ENCODE assay signal across 23 cellular contexts in the genomic region with DNA sequence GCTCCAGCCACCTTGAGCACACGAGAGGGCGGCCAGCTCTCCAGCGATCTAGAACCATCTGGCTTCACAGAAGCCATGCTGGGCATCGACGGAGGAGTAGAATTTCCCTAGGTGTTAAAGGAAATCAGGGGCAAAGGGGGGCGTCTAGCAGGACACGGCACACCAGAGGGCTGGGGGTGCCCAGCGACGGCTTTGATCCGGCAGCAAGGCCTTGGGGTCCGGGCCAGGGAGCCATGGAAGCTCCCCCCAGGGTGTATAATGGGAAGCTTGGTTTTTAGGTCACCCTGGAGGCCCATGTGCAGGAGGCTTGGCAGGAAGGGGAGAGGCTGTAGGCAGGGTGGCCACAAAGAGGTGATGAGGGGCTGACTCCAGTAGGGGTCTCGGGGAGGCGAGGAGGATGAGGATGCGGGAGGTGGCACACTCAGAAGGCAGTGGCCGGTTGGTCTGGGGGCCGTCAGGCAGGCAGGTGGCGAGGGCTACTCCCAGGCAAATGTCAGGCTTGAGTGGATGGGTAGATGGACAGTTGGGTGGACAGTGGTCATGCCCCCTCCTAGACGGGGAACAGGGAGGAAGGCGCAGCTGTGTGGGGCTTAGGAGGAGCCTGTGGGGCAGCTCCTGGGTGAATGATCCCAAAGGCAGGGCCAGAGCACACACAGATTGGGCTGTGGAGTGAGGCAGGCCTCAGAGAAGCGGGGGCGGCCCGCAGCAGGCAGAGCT. TPM values are rescaled to one million over a fixed set of nuclear protein-coding genes. Genes with fewer than 3 reads are reported as not detected.
DNase-seq lines count a peak whose midpoint lies in the region; ATAC-seq, FAIRE-seq and TF ChIP-seq lines count a peak whose summit lies in the region.
"Had no signal": no experiment of that assay in that cellular context is flagged by ENCODE, and none has a peak within 500 bp of the region (broad histone marks: within the 10 kb centered on the region; RNA-seq: fewer than 3 reads in every experiment).

No MANE protein-coding gene starts in this region.

- TF ChIP-seq EP300 in K562 (IDR thresholded peaks at IDR 0.05; ENCODE audit: low read length), result no peak

- in situ Hi-C loops in K562 (cut with MboI), result no loop called here

- H3K9me1 ChIP-seq in K562 (ENCODE audit: control insufficient read depth, insufficient read depth, low read length), result peaks cover 5% of the 10 kb centered on the region

- peaks cover 12% of the 10 kb centered on the region for H3K4me1 Mint-ChIP-seq in activated naive CD8-positive, alpha-beta T cell treated with anti-CD3 and anti-CD28 coated beads, Interleukin-2, amount 50 U/mL, for 24 hours

- no peak overlapping the region for H2AFZ ChIP-seq in K562 (ENCODE audit: low read depth, low read length)

- TF ChIP-seq RAD21 in K562 (CRISPR knock-in tag; conservative IDR thresholded peaks at IDR 0.05 in 1 of 2, IDR thresholded peaks at IDR 0.05 in 1 of 2), result no peak

- H3K27ac Mint-ChIP-seq in activated naive CD8-positive, alpha-beta T cell treated with anti-CD3 and anti-CD28 coated beads, Interleukin-2, amount 50 U/mL, for 24 hours, result no peak overlapping the region
- H3K27ac Mint-ChIP-seq: activated CD4-positive, alpha-beta T cell treated with anti-CD3 and anti-CD28 coated beads for 36 hours; CD8-positive, alpha-beta T cell; stimulated activated naive B cell treated with anti-CD40 and anti-IgM and Interleukin-4, amounts not matched to agents 10 μg/mL and 1 μg/mL and 100 μg/mL, for 72 hours had no signal

- ATAC-seq in K562, result no peak
- ATAC-seq in GM18505 (IDR thresholded peaks at IDR 0.05; ENCODE audit: unreplicated experiment), result no peak
- ATAC-seq in activated naive CD8-positive, alpha-beta T cell treated with anti-CD3 and anti-CD28 coated beads, Interleukin-2, amount 50 U/mL, for 24 hours, result no peak
- ATAC-seq in GM19397 (IDR thresholded peaks at IDR 0.05; ENCODE audit: unreplicated experiment), result no peak
- ATAC-seq: activated CD4-positive, alpha-beta T cell treated with anti-CD3 and anti-CD28 coated beads for 36 hours; activated T-cell treated with anti-CD3 and anti-CD28 coated beads, Interleukin-2, amount 50 U/mL, for 4 hours; CD8-positive, alpha-beta T cell; foreskin keratinocyte; lower lobe of right lung; stimulated activated naive B cell treated with anti-CD40 and anti-IgM and Interleukin-4, amounts not matched to agents 10 μg/mL and 1 μg/mL and 100 μg/mL, for 72 hours had no signal

- DNase-seq in K562 (ENCODE audit: extremely low read depth in 1 of 4, low spot score in 3 of 4), result no peak
- peak; percentile 37 for DNase-seq in islet precursor cell
- DNase-seq in EL, result no peak
- no peak for DNase-seq in activated naive CD8-positive, alpha-beta T cell treated with anti-CD3 and anti-CD28 coated beads, Interleukin-2, amount 50 U/mL, for 24 hours
- DNase-seq: activated CD4-positive, alpha-beta T cell treated with anti-CD3 and anti-CD28 coated beads for 36 hours; activated naive CD4-positive, alpha-beta T cell; activated T-cell treated with anti-CD3 and anti-CD28 coated beads, Interleukin-2, amount 50 U/mL, for 4 hours; CD8-positive, alpha-beta T cell; GDM1; stimulated activated naive B cell treated with anti-CD40 and anti-IgM and Interleukin-4, amounts not matched to agents 10 μg/mL and 1 μg/mL and 100 μg/mL, for 72 hours had no signal

- no peak for FAIRE-seq in K562 (lab: Jason Lieb, UNC)
- FAIRE-seq: islet of Langerhans had no signal

- TF ChIP-seq POLR2A in K562 (conservative IDR thresholded peaks at IDR 0.05) (0 out of 2 replicates have a peak, but pooled peaks have one; percentile 23), GM18505 (IDR thresholded peaks at IDR 0.05; ENCODE audit: borderline replicate concordance, extremely low read depth, insufficient read depth, insufficient read length) (no peak)

- peak overlapping the region; percentile 15 for H3K9ac ChIP-seq in HUES6 (ENCODE audit: low read length)
- H3K9ac ChIP-seq in K562 (ENCODE audit: insufficient read depth in 1 of 2, low read depth in 2 of 2, low read length in 2 of 2), result peak overlapping the region in 1 of 2 experiments; percentile 81; a peak in 2 of 4 replicates
- H3K9ac ChIP-seq in skeletal muscle satellite cell (ENCODE audit: low read depth, low read length), result no peak overlapping the region

- no peaks in the 10 kb centered on the region for H3K9me3 Mint-ChIP-seq in activated naive CD8-positive, alpha-beta T cell treated with anti-CD3 and anti-CD28 coated beads, Interleukin-2, amount 50 U/mL, for 24 hours
- H3K9me3 Mint-ChIP-seq: activated T-cell treated with anti-CD3 and anti-CD28 coated beads, Interleukin-2, amount 50 U/mL, for 4 hours; CD8-positive, alpha-beta T cell; stimulated activated naive B cell treated with anti-CD40 and anti-IgM and Interleukin-4, amounts not matched to agents 10 μg/mL and 1 μg/mL and 100 μg/mL, for 72 hours had no signal

- BruUV-seq in K562 (replicated peaks; lab: Mats Ljungman, UMichigan), result no TSS peak

- H3K36me3 ChIP-seq in HUES6 (ENCODE audit: control insufficient read depth, insufficient read depth, low read length) (peaks cover 48% of the 10 kb centered on the region), K562 (ENCODE audit: control insufficient read depth, insufficient read depth, low read length) (peaks cover 66% of the 10 kb centered on the region; the same call in 2 of the 3 replicates), skeletal muscle satellite cell (ENCODE audit: insufficient read depth, low read length) (no peaks in the 10 kb centered on the region)

- H3K4me2 ChIP-seq in K562 (ENCODE audit: insufficient read depth, low read length) (no peak overlapping the region), skeletal muscle satellite cell (ENCODE audit: low read length) (peak overlapping the region; percentile 26)
- H3K4me2 ChIP-seq: smooth muscle cell had no signal

- H3K36me3 Mint-ChIP-seq in activated naive CD8-positive, alpha-beta T cell treated with anti-CD3 and anti-CD28 coated beads, Interleukin-2, amount 50 U/mL, for 24 hours (ENCODE audit: low read depth), result peaks cover 5% of the 10 kb centered on the region

- peaks cover 20% of the 10 kb centered on the region for H3K79me2 ChIP-seq in K562 (ENCODE audit: control insufficient read depth, insufficient read depth, low read length)

- intact Hi-C loops in K562 (cut with micrococcal nuclease), result no loop called here

- no peak overlapping the region for H3K4me3 Mint-ChIP-seq in activated naive CD8-positive, alpha-beta T cell treated with anti-CD3 and anti-CD28 coated beads, Interleukin-2, amount 50 U/mL, for 24 hours
- H3K4me3 Mint-ChIP-seq: activated CD4-positive, alpha-beta T cell treated with anti-CD3 and anti-CD28 coated beads for 36 hours; activated T-cell treated with anti-CD3 and anti-CD28 coated beads, Interleukin-2, amount 50 U/mL, for 4 hours; CD8-positive, alpha-beta T cell; stimulated activated naive B cell treated with anti-CD40 and anti-IgM and Interleukin-4, amounts not matched to agents 10 μg/mL and 1 μg/mL and 100 μg/mL, for 72 hours had no signal

- no peak overlapping the region for H3K4me3 ChIP-seq in HUES6 (ENCODE audit: low read depth, low read length)
- H3K4me3 ChIP-seq in K562, result no peak overlapping the region
- H3K4me3 ChIP-seq in skeletal muscle satellite cell (ENCODE audit: low read length), result no peak overlapping the region
- H3K4me3 ChIP-seq: lower lobe of right lung, smooth muscle cell had no signal

- H3K9me3 ChIP-seq in HUES6 (ENCODE audit: control insufficient read depth, insufficient read depth, low read depth, low read length) (no peaks in the 10 kb centered on the region), K562 (replicated peaks; ENCODE audit: control insufficient read depth, insufficient read depth, low read depth, low read length) (no peaks in the 10 kb centered on the region), skeletal muscle satellite cell (replicated peaks; ENCODE audit: low read length) (no peaks in the 10 kb centered on the region)
- H3K9me3 ChIP-seq: lower lobe of right lung had no signal

- H3K27ac ChIP-seq in HUES6 (ENCODE audit: low read depth, low read length) (no peak overlapping the region), K562 (ENCODE audit: extremely low read depth, low read depth, low read length) (no peak overlapping the region)
- H3K27ac ChIP-seq: foreskin keratinocyte, lower lobe of right lung had no signal

- CTCF ChIA-PET in K562 (lab: Yijun Ruan, JAX; ENCODE audit: low intra/inter-chr PET ratio), result no interaction called here

- whole genome bisulfite sequencing in K562 (ENCODE audit: insufficient coverage, low coverage, missing lambda C conversion rate), result 82% methylated on average over 19 of the region's 22 CpGs

- peaks cover 6% of the 10 kb centered on the region; the same call in 1 of the 2 replicates for H4K20me1 ChIP-seq in K562 (replicated peaks; ENCODE audit: control insufficient read depth, insufficient read depth, low read length)

- no peaks in the 10 kb centered on the region for H3K27me3 Mint-ChIP-seq in activated naive CD8-positive, alpha-beta T cell treated with anti-CD3 and anti-CD28 coated beads, Interleukin-2, amount 50 U/mL, for 24 hours
- H3K27me3 Mint-ChIP-seq: activated CD4-positive, alpha-beta T cell treated with anti-CD3 and anti-CD28 coated beads for 36 hours had no signal

- TF ChIP-seq CTCF in K562 (IDR thresholded peaks at IDR 0.05 in 2 of 3, conservative IDR thresholded peaks at IDR 0.05 in 1 of 3; ENCODE audit: insufficient read depth in 2 of 3, low read depth in 1 of 3, low read length in 3 of 3), result no peak

- H3K27me3 ChIP-seq in HUES6 (ENCODE audit: control insufficient read depth, insufficient read depth, low read length), result no peaks in the 10 kb centered on the region
- no peaks in the 10 kb centered on the region for H3K27me3 ChIP-seq in K562 (ENCODE audit: control insufficient read depth in 2 of 2, insufficient read depth in 2 of 2, low read length in 2 of 2)
- no peaks in the 10 kb centered on the region for H3K27me3 ChIP-seq in skeletal muscle satellite cell (ENCODE audit: control insufficient read depth, insufficient read depth, low read length)
- H3K27me3 ChIP-seq: foreskin keratinocyte had no signal

- H3K4me1 ChIP-seq in HUES6 (ENCODE audit: control insufficient read depth, insufficient read depth, low read length) (peaks cover 44% of the 10 kb centered on the region), K562 (replicated peaks in 1 of 2; ENCODE audit: control insufficient read depth in 2 of 2, insufficient read depth in 2 of 2, low read length in 2 of 2) (peaks cover 7 to 84% of the 10 kb centered on the region in 2 experiments; a peak in 4 of 5 replicates), skeletal muscle satellite cell (ENCODE audit: control insufficient read depth, insufficient read depth, low read length) (peaks cover 33% of the 10 kb centered on the region)
- H3K4me1 ChIP-seq: foreskin keratinocyte had no signal

- POLR2A ChIA-PET in K562 (lab: Yijun Ruan, JAX), result interaction anchor here (0.5 to 0.8 kb wide), 3 partner anchors 11 to 62 kb away, joined by 3 to 4 read pairs (median 3); a partner anchor contains a TSS

RNA-seq across cellular contexts. Expression of a gene that starts 5.6 kb away (rescaled TPM):
- total RNA-seq in K562 (2011; cell fraction: chromatin; rRNA removed; ENCODE audit: low replicate concordance), result 62.4 and 157 TPM in 2 replicates
- 117 and 126 TPM in 2 replicates for total RNA-seq in K562 (2011; cell fraction: nucleolus; rRNA removed)
- 79.2 and 82.9 TPM in 2 replicates for total RNA-seq in K562 (2011; cell fraction: nucleoplasm; rRNA removed)
- total RNA-seq in K562 (2014; rRNA removed), result 35.6 and 38.2 TPM in 2 replicates
- 3.7 and 8.2 TPM in 2 replicates for total RNA-seq in K562 (2014; rRNA removed; fragmentation: Illumina TruSeq; extraction: Trizol)
- 11.0 and 12.5 TPM in 2 replicates for total RNA-seq in K562 (2015; rRNA removed; fragmentation: Illumina TruSeq; extraction: Trizol)
- total RNA-seq in K562 (2021), result 50.7 and 53.5 TPM in 2 replicates
- polyA plus RNA-seq in K562 (2011; rRNA removed), result 22.8 and 36.8 TPM in 2 replicates
- polyA plus RNA-seq in K562 (2011; cell fraction: cytosol; rRNA removed), result 25.5 and 46.8 TPM in 2 replicates
- polyA plus RNA-seq in K562 (2011; cell fraction: nucleus; rRNA removed), result 121 and 175 TPM in 2 replicates
- 42.5 and 52.7 TPM in 2 replicates for polyA plus RNA-seq in K562 (2012)
- polyA plus RNA-seq in K562 (2014; fragmentation: Illumina TruSeq; extraction: Trizol), result 16.6 and 22.7 TPM in 2 replicates
- polyA plus RNA-seq in K562 (2014; fragmentation: Nextera tagmentation; extraction: Ambion mirVana), result under 1 TPM; 0.15 to 0.17 TPM
- 42.7 and 50.2 TPM in 2 replicates for polyA plus RNA-seq in K562 (2014; rRNA removed)
- polyA minus RNA-seq in K562 (2011; rRNA and poly(A)+ RNA removed), result 7.6 and 10.5 TPM in 2 replicates
- 14.4 and 16.3 TPM in 2 replicates for polyA minus RNA-seq in K562 (2011; cell fraction: cytosol; rRNA and poly(A)+ RNA removed)
- 40.8 and 44.9 TPM in 2 replicates for polyA minus RNA-seq in K562 (2011; cell fraction: nucleus; rRNA and poly(A)+ RNA removed)
- total RNA-seq in skeletal muscle satellite cell (2012; rRNA removed), result 3.3 and 3.8 TPM in 2 replicates

RNA-seq across cellular contexts. Expression of a gene that starts 9.3 kb away (rescaled TPM):
- total RNA-seq in K562 (2011; cell fraction: chromatin; rRNA removed; ENCODE audit: low replicate concordance), result 4.5 and 12.9 TPM in 2 replicates
- total RNA-seq in K562 (2011; cell fraction: nucleolus; rRNA removed), result 6.8 and 7.2 TPM in 2 replicates
- 7.8 and 8.9 TPM in 2 replicates for total RNA-seq in K562 (2011; cell fraction: nucleoplasm; rRNA removed)
- 0.59 and 1.3 TPM in 2 replicates for total RNA-seq in K562 (2014; rRNA removed)
- 0.40 and 0.61 TPM in 2 replicates for total RNA-seq in K562 (2014; rRNA removed; fragmentation: Illumina TruSeq; extraction: Trizol)
- total RNA-seq in K562 (2015; rRNA removed; fragmentation: Illumina TruSeq; extraction: Trizol), result 0.23 and 0.83 TPM in 2 replicates
- total RNA-seq in K562 (2021), result 2.5 and 2.6 TPM in 2 replicates
- polyA plus RNA-seq in K562 (2011; rRNA removed), result 1.8 and 1.9 TPM in 2 replicates
- polyA plus RNA-seq in K562 (2011; cell fraction: cytosol; rRNA removed), result 1.0 and 2.3 TPM in 2 replicates
- 13.4 and 60.3 TPM in 2 replicates for polyA plus RNA-seq in K562 (2011; cell fraction: nucleus; rRNA removed)
- 0.97 and 1.7 TPM in 2 replicates for polyA plus RNA-seq in K562 (2012)
- 1.2 and 2.1 TPM in 2 replicates for polyA plus RNA-seq in K562 (2014; fragmentation: Illumina TruSeq; extraction: Trizol)
- under 1 TPM; 0.56 to 0.71 TPM for polyA plus RNA-seq in K562 (2014; fragmentation: Nextera tagmentation; extraction: Ambion mirVana)
- 1.4 and 1.5 TPM in 2 replicates for polyA plus RNA-seq in K562 (2014; rRNA removed)
- 0.51 and 0.60 TPM in 2 replicates for polyA minus RNA-seq in K562 (2011; rRNA and poly(A)+ RNA removed)
- polyA minus RNA-seq in K562 (2011; cell fraction: cytosol; rRNA and poly(A)+ RNA removed), result 0.38 TPM in 1 of 2 replicates, not detected in the other
- 1.8 and 2.6 TPM in 2 replicates for polyA minus RNA-seq in K562 (2011; cell fraction: nucleus; rRNA and poly(A)+ RNA removed)
- not detected in 2 replicates for total RNA-seq in skeletal muscle satellite cell (2012; rRNA removed)
- total RNA-seq: activated CD8-positive, alpha-beta memory T cell treated with anti-CD3 and anti-CD28 coated beads for 36 hours; activated T-cell treated with anti-CD3 and anti-CD28 coated beads, Interleukin-2, amount 50 U/mL, for 4 hours; cardiac septum; lower lobe of right lung; occipital lobe; OCI-LY7 had no signal

RNA-seq across cellular contexts. Expression of a gene that starts 17.8 kb away (rescaled TPM):
- total RNA-seq in K562 (2011; cell fraction: chromatin; rRNA removed; ENCODE audit: low replicate concordance), result not detected in 2 replicates
- not detected in 2 replicates for total RNA-seq in K562 (2011; cell fraction: nucleolus; rRNA removed)
- total RNA-seq in K562 (2011; cell fraction: nucleoplasm; rRNA removed), result not detected in 2 replicates
- total RNA-seq in K562 (2014; rRNA removed), result not detected in 2 replicates
- not detected in 2 replicates for total RNA-seq in K562 (2014; rRNA removed; fragmentation: Illumina TruSeq; extraction: Trizol)
- not detected in 2 replicates for total RNA-seq in K562 (2015; rRNA removed; fragmentation: Illumina TruSeq; extraction: Trizol)
- not detected in 2 replicates for total RNA-seq in K562 (2021)
- polyA plus RNA-seq in K562 (2011; rRNA removed), result not detected in 2 replicates
- not detected in 2 replicates for polyA plus RNA-seq in K562 (2011; cell fraction: cytosol; rRNA removed)
- polyA plus RNA-seq in K562 (2011; cell fraction: nucleus; rRNA removed), result 0.04 TPM in 1 of 2 replicates, not detected in the other
- not detected in 2 replicates for polyA plus RNA-seq in K562 (2012)
- not detected in 2 replicates for polyA plus RNA-seq in K562 (2014; fragmentation: Illumina TruSeq; extraction: Trizol)
- not detected for polyA plus RNA-seq in K562 (2014; fragmentation: Nextera tagmentation; extraction: Ambion mirVana)
- not detected in 2 replicates for polyA plus RNA-seq in K562 (2014; rRNA removed)
- not detected in 2 replicates for polyA minus RNA-seq in K562 (2011; rRNA and poly(A)+ RNA removed)
- polyA minus RNA-seq in K562 (2011; cell fraction: cytosol; rRNA and poly(A)+ RNA removed), result not detected in 2 replicates
- not detected in 2 replicates for polyA minus RNA-seq in K562 (2011; cell fraction: nucleus; rRNA and poly(A)+ RNA removed)
- total RNA-seq in skeletal muscle satellite cell (2012; rRNA removed), result under 0.01 TPM in 1 of 2 replicates, not detected in the other
- total RNA-seq: activated CD4-positive, alpha-beta T cell treated with anti-CD3 and anti-CD28 coated beads for 36 hours; activated CD8-positive, alpha-beta memory T cell treated with anti-CD3 and anti-CD28 coated beads for 36 hours; activated T-cell treated with anti-CD3 and anti-CD28 coated beads, Interleukin-2, amount 50 U/mL, for 4 hours; cardiac septum; CD8-positive, alpha-beta T cell; foreskin keratinocyte; lower lobe of right lung; occipital lobe; OCI-LY7; smooth muscle cell had no signal
- polyA plus RNA-seq: esophagus, foreskin keratinocyte had no signal

RNA-seq across cellular contexts. Expression of a gene that starts 20.1 kb away (rescaled TPM):
- 1.7 and 5.3 TPM in 2 replicates for total RNA-seq in K562 (2011; cell fraction: chromatin; rRNA removed; ENCODE audit: low replicate concordance)
- total RNA-seq in K562 (2011; cell fraction: nucleolus; rRNA removed), result 4.7 and 5.2 TPM in 2 replicates
- total RNA-seq in K562 (2011; cell fraction: nucleoplasm; rRNA removed), result 2.2 and 3.8 TPM in 2 replicates
- total RNA-seq in K562 (2014; rRNA removed) (0.91 and 1.0 TPM in 2 replicates), K562 (2014; rRNA removed; fragmentation: Illumina TruSeq; extraction: Trizol) (0.47 TPM in 1 of 2 replicates, not detected in the other), K562 (2015; rRNA removed; fragmentation: Illumina TruSeq; extraction: Trizol) (0.57 and 1.3 TPM in 2 replicates), K562 (2021) (1.2 and 1.4 TPM in 2 replicates)
- polyA plus RNA-seq in K562 (2011; rRNA removed) (0.55 and 0.67 TPM in 2 replicates), K562 (2014; fragmentation: Illumina TruSeq; extraction: Trizol) (0.56 and 0.82 TPM in 2 replicates), K562 (2014; fragmentation: Nextera tagmentation; extraction: Ambion mirVana) (not detected), K562 (2014; rRNA removed) (0.47 and 0.74 TPM in 2 replicates)
- 1.2 and 2.9 TPM in 2 replicates for polyA plus RNA-seq in K562 (2011; cell fraction: cytosol; rRNA removed)
- polyA plus RNA-seq in K562 (2011; cell fraction: nucleus; rRNA removed), result 1.1 and 3.2 TPM in 2 replicates
- polyA plus RNA-seq in K562 (2012), result 1.2 and 3.1 TPM in 2 replicates
- polyA minus RNA-seq in K562 (2011; rRNA and poly(A)+ RNA removed), result not detected in 2 replicates
- polyA minus RNA-seq in K562 (2011; cell fraction: cytosol; rRNA and poly(A)+ RNA removed), result 2.3 TPM in 1 of 2 replicates, not detected in the other
- 1.00 and 1.2 TPM in 2 replicates for polyA minus RNA-seq in K562 (2011; cell fraction: nucleus; rRNA and poly(A)+ RNA removed)
- total RNA-seq in skeletal muscle satellite cell (2012; rRNA removed), result not detected in 2 replicates
- total RNA-seq: activated CD4-positive, alpha-beta T cell treated with anti-CD3 and anti-CD28 coated beads for 36 hours; activated T-cell treated with anti-CD3 and anti-CD28 coated beads, Interleukin-2, amount 50 U/mL, for 4 hours; CD8-positive, alpha-beta T cell; foreskin keratinocyte; OCI-LY7; smooth muscle cell had no signal
- polyA plus RNA-seq: foreskin keratinocyte, smooth muscle cell had no signal

RNA-seq across cellular contexts. Expression of a gene that starts 25.0 kb away (rescaled TPM):
- 0.28 and 0.97 TPM in 2 replicates for total RNA-seq in K562 (2011; cell fraction: chromatin; rRNA removed; ENCODE audit: low replicate concordance)
- 1.0 TPM in 1 of 2 replicates, not detected in the other for total RNA-seq in K562 (2011; cell fraction: nucleolus; rRNA removed)
- 0.53 and 0.81 TPM in 2 replicates for total RNA-seq in K562 (2011; cell fraction: nucleoplasm; rRNA removed)
- total RNA-seq in K562 (2014; rRNA removed) (not detected in 2 replicates), K562 (2014; rRNA removed; fragmentation: Illumina TruSeq; extraction: Trizol) (not detected in 2 replicates), K562 (2015; rRNA removed; fragmentation: Illumina TruSeq; extraction: Trizol) (not detected in 2 replicates), K562 (2021) (not detected in 2 replicates)
- polyA plus RNA-seq in K562 (2011; rRNA removed) (0.19 and 0.42 TPM in 2 replicates), K562 (2014; fragmentation: Illumina TruSeq; extraction: Trizol) (0.06 TPM in 1 of 2 replicates, not detected in the other), K562 (2014; fragmentation: Nextera tagmentation; extraction: Ambion mirVana) (not detected), K562 (2014; rRNA removed) (0.04 TPM in 1 of 2 replicates, not detected in the other)
- 0.12 and 1.5 TPM in 2 replicates for polyA plus RNA-seq in K562 (2011; cell fraction: cytosol; rRNA removed)
- polyA plus RNA-seq in K562 (2011; cell fraction: nucleus; rRNA removed), result 1.2 and 3.6 TPM in 2 replicates
- polyA plus RNA-seq in K562 (2012), result 0.10 and 0.19 TPM in 2 replicates
- polyA minus RNA-seq in K562 (2011; rRNA and poly(A)+ RNA removed), result 0.11 TPM in 1 of 2 replicates, not detected in the other
- 0.86 TPM in 1 of 2 replicates, not detected in the other for polyA minus RNA-seq in K562 (2011; cell fraction: cytosol; rRNA and poly(A)+ RNA removed)
- polyA minus RNA-seq in K562 (2011; cell fraction: nucleus; rRNA and poly(A)+ RNA removed), result 0.40 TPM in 1 of 2 replicates, not detected in the other
- 1.0 and 6.8 TPM in 2 replicates for total RNA-seq in skeletal muscle satellite cell (2012; rRNA removed)
- total RNA-seq: cardiac septum, lower lobe of right lung had no signal
